ENCODE assay signal across 24 cellular contexts in the genomic region with DNA sequence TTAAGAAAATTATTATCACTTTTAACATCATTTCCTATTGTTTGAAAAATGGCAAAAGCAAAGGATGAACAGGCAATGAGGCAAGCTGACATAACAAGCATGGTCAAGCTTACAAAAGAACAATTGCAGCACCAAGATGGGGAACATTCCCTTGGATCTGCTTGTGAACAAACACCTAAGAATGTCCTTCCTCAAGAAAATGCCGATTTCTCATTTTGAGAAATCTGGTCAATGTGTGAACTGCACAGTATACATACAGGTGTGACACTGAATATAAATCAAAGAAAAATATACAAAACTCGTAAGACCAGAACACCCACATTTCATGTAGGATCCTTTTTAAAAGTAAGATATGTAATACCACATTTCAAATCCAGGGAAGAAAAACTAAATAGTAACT. TPM values are rescaled to one million over a fixed set of nuclear protein-coding genes. Genes with fewer than 3 reads are reported as not detected.
DNase-seq lines count a peak whose midpoint lies in the region; ATAC-seq, FAIRE-seq and TF ChIP-seq lines count a peak whose summit lies in the region.
"Had no signal": no experiment of that assay in that cellular context is flagged by ENCODE, and none has a peak within 500 bp of the region (broad histone marks: within the 10 kb centered on the region; RNA-seq: fewer than 3 reads in every experiment).

No MANE protein-coding gene starts in this region.

- H3K9me1 ChIP-seq in K562 (ENCODE audit: control insufficient read depth, insufficient read depth, low read length): no peaks in the 10 kb centered on the region

- H3K9me3 ChIP-seq in K562 (replicated peaks; ENCODE audit: control insufficient read depth, insufficient read depth, low read depth, low read length) (no peaks in the 10 kb centered on the region), suprapubic skin (no peaks in the 10 kb centered on the region)
- H3K9me3 ChIP-seq: heart left ventricle, sigmoid colon, transverse colon had no signal

- CTCF ChIA-PET in K562 (lab: Yijun Ruan, JAX; ENCODE audit: low intra/inter-chr PET ratio): no interaction called here

- H3K27me3 Mint-ChIP-seq in activated T-cell treated with anti-CD3 and anti-CD28 coated beads, Interleukin-2, amount 50 U/mL, for 24 hours: no peaks in the 10 kb centered on the region
- H3K27me3 Mint-ChIP-seq: CD4-positive, CD25-positive, alpha-beta regulatory T cell; central memory CD8-positive, alpha-beta T cell had no signal

- H2AFZ ChIP-seq in K562 (ENCODE audit: low read depth, low read length): no peak overlapping the region

- no peak overlapping the region for H3K9ac ChIP-seq in K562 (ENCODE audit: insufficient read depth in 1 of 2, low read depth in 2 of 2, low read length in 2 of 2)

- H3K4me2 ChIP-seq in K562 (ENCODE audit: insufficient read depth, low read length): no peak overlapping the region

- peaks cover 6% of the 10 kb centered on the region for H3K36me3 Mint-ChIP-seq in activated T-cell treated with anti-CD3 and anti-CD28 coated beads, Interleukin-2, amount 50 U/mL, for 24 hours (ENCODE audit: low read depth)

- H3K27me3 ChIP-seq in K562 (ENCODE audit: control insufficient read depth in 2 of 2, insufficient read depth in 2 of 2, low read length in 2 of 2) (no peaks in the 10 kb centered on the region), suprapubic skin (no peaks in the 10 kb centered on the region)
- H3K27me3 ChIP-seq: heart left ventricle, sigmoid colon, transverse colon had no signal

- BruUV-seq in K562 (replicated peaks; lab: Mats Ljungman, UMichigan): no TSS peak

- in situ Hi-C loops in K562 (cut with MboI): no loop called here

- no peak for ATAC-seq in K562
- no peak for ATAC-seq in Right ventricle myocardium superior (ENCODE audit: poor library complexity)
- ATAC-seq in activated CD4-positive, CD25-positive, alpha-beta regulatory T cell treated with anti-CD3 and anti-CD28 coated beads, Interleukin-2, amount 50 U/mL, for 24 hours: no peak
- ATAC-seq: heart left ventricle had no signal

- H3K27ac ChIP-seq in K562 (ENCODE audit: extremely low read depth, low read depth, low read length): no peak overlapping the region
- H3K27ac ChIP-seq in suprapubic skin: peak overlapping the region; percentile 24
- H3K27ac ChIP-seq: 22Rv1, transverse colon had no signal

- TF ChIP-seq CTCF in K562 (IDR thresholded peaks at IDR 0.05 in 2 of 3, conservative IDR thresholded peaks at IDR 0.05 in 1 of 3; ENCODE audit: insufficient read depth in 2 of 3, low read depth in 1 of 3, low read length in 3 of 3) (no peak), fibroblast of the aortic adventitia (IDR thresholded peaks at IDR 0.05; ENCODE audit: insufficient read depth, low read length) (no peak), suprapubic skin (IDR thresholded peaks at IDR 0.05) (no peak)

- POLR2A ChIA-PET in K562 (lab: Yijun Ruan, JAX): interaction anchor here (1.1 kb wide), 1 partner anchor 14 kb away, joined by 3 read pairs; no protein-coding TSS in a partner anchor

- 0 out of 3 replicates have a peak, but pooled peaks cover 2% of the 10 kb centered on the region for H3K36me3 ChIP-seq in K562 (ENCODE audit: control insufficient read depth, insufficient read depth, low read length)
- no peaks in the 10 kb centered on the region for H3K36me3 ChIP-seq in suprapubic skin
- H3K36me3 ChIP-seq: sigmoid colon, transverse colon had no signal

- H3K4me3 ChIP-seq in K562 (no peak overlapping the region), fibroblast of the aortic adventitia (ENCODE audit: low read depth, low read length) (no peak overlapping the region), suprapubic skin (no peak overlapping the region)
- H3K4me3 ChIP-seq: heart left ventricle, sigmoid colon, transverse colon had no signal

- H3K4me3 Mint-ChIP-seq in activated T-cell treated with anti-CD3 and anti-CD28 coated beads, Interleukin-2, amount 50 U/mL, for 24 hours: no peak overlapping the region
- H3K4me3 Mint-ChIP-seq: CD4-positive, CD25-positive, alpha-beta regulatory T cell; central memory CD8-positive, alpha-beta T cell; endodermal cell; mesothelial cell of epicardium; T-helper 1 cell treated with Interleukin-12 subunit alpha and Interleukin-12 subunit beta and Interleukin-4 antibody, amounts not matched to agents 30 μg/mL and 1 μg/mL, for 36 hours had no signal

- H3K9me3 Mint-ChIP-seq in activated T-cell treated with anti-CD3 and anti-CD28 coated beads, Interleukin-2, amount 50 U/mL, for 24 hours: no peaks in the 10 kb centered on the region
- H3K9me3 Mint-ChIP-seq: CD4-positive, CD25-positive, alpha-beta regulatory T cell; central memory CD8-positive, alpha-beta T cell; endodermal cell; mesothelial cell of epicardium; T-helper 1 cell treated with Interleukin-12 subunit alpha and Interleukin-12 subunit beta and Interleukin-4 antibody, amounts not matched to agents 30 μg/mL and 1 μg/mL, for 36 hours had no signal

- no peaks in the 10 kb centered on the region for H4K20me1 ChIP-seq in K562 (replicated peaks; ENCODE audit: control insufficient read depth, insufficient read depth, low read length)

- FAIRE-seq in K562 (lab: Jason Lieb, UNC): peak; percentile 23

- TF ChIP-seq EP300 in K562 (IDR thresholded peaks at IDR 0.05; ENCODE audit: low read length) (no peak), suprapubic skin (IDR thresholded peaks at IDR 0.05) (no peak)

- no peaks in the 10 kb centered on the region for H3K79me2 ChIP-seq in K562 (ENCODE audit: control insufficient read depth, insufficient read depth, low read length)

- no peak for DNase-seq in activated T-cell treated with anti-CD3 and anti-CD28 coated beads, Interleukin-2, amount 50 U/mL, for 24 hours
- no peak for DNase-seq in activated T-cell treated with anti-CD3 and anti-CD28 coated beads, Interleukin-2, amount 50 U/mL, for 1 hour
- DNase-seq in K562 (ENCODE audit: extremely low read depth in 1 of 4, low spot score in 3 of 4) (no peak), fibroblast of the aortic adventitia (ENCODE audit: low read depth) (peak; percentile 55), suprapubic skin (ENCODE audit: low spot score in 2 of 2) (no peak), NCI-H2227 (lab: John Stamatoyannopoulos, UW; ENCODE audit: unreplicated experiment) (no peak), Right ventricle myocardium superior (no peak)
- DNase-seq: activated CD4-positive, CD25-positive, alpha-beta regulatory T cell treated with anti-CD3 and anti-CD28 coated beads, Interleukin-2, amount 50 U/mL, for 72 hours; activated CD8-positive, alpha-beta memory T cell treated with anti-CD3 and anti-CD28 coated beads, Interleukin-2, amount 50 U/mL, for 48 hours; activated naive CD4-positive, alpha-beta T cell treated with anti-CD3 and anti-CD28 coated beads, Interleukin-2, amount 50 U/mL, for 16 hours; CD4-positive, CD25-positive, alpha-beta regulatory T cell; DMS79 treated with DMSO at 0.1 percent for 48 hours; endodermal cell; H7; heart left ventricle; NCI-H2081 treated with DMSO at 0.1 percent for 48 hours; sigmoid colon; stimulated activated CD4-positive, alpha-beta T cell treated with anti-CD3 and anti-CD28 coated beads, Interleukin-4, amount 100 ng/mL, for 24 hours; transverse colon had no signal

- no peak for TF ChIP-seq RAD21 in K562 (CRISPR knock-in tag; conservative IDR thresholded peaks at IDR 0.05 in 1 of 2, IDR thresholded peaks at IDR 0.05 in 1 of 2)

- intact Hi-C loops in K562 (cut with micrococcal nuclease) (no loop called here), Right ventricle myocardium superior (cut with DNase I) (no loop called here)

- peaks cover 22% of the 10 kb centered on the region for H3K4me1 Mint-ChIP-seq in activated T-cell treated with anti-CD3 and anti-CD28 coated beads, Interleukin-2, amount 50 U/mL, for 24 hours (ENCODE audit: low read depth)
- H3K4me1 Mint-ChIP-seq: central memory CD8-positive, alpha-beta T cell; endodermal cell had no signal

- peak overlapping the region; percentile 52 for H3K27ac Mint-ChIP-seq in activated T-cell treated with anti-CD3 and anti-CD28 coated beads, Interleukin-2, amount 50 U/mL, for 24 hours
- H3K27ac Mint-ChIP-seq: CD4-positive, CD25-positive, alpha-beta regulatory T cell; endodermal cell; mesothelial cell of epicardium; T-helper 1 cell treated with Interleukin-12 subunit alpha and Interleukin-12 subunit beta and Interleukin-4 antibody, amounts not matched to agents 30 μg/mL and 1 μg/mL, for 36 hours had no signal

- WGBS in K562 (ENCODE audit: insufficient coverage, low coverage, missing lambda C conversion rate): 85% methylated on average over 2 of the region's 2 CpGs
- WGBS in suprapubic skin: 77% methylated on average over 2 of the region's 2 CpGs

- 0 out of 5 replicates have a peak, but pooled peaks cover 0 to 4% of the 10 kb centered on the region in 2 experiments for H3K4me1 ChIP-seq in K562 (replicated peaks in 1 of 2; ENCODE audit: control insufficient read depth in 2 of 2, insufficient read depth in 2 of 2, low read length in 2 of 2)
- H3K4me1 ChIP-seq in suprapubic skin: peaks cover 3% of the 10 kb centered on the region

- TF ChIP-seq POLR2A in K562 (conservative IDR thresholded peaks at IDR 0.05) (no peak), suprapubic skin (IDR thresholded peaks at IDR 0.05) (no peak)

RNA-seq across cellular contexts. Expression of gene LRRFIP2, which starts 58.9 kb away (rescaled TPM):
- total RNA-seq in K562 (2011; cell fraction: chromatin; rRNA removed; ENCODE audit: low replicate concordance): 55.1 and 138 TPM in 2 replicates
- total RNA-seq in K562 (2011; cell fraction: nucleolus; rRNA removed): 36.5 and 52.5 TPM in 2 replicates
- total RNA-seq in K562 (2011; cell fraction: nucleoplasm; rRNA removed): 96.8 and 146 TPM in 2 replicates
- total RNA-seq in K562 (2014; rRNA removed) (44.9 and 53.9 TPM in 2 replicates), K562 (2014; rRNA removed; fragmentation: Illumina TruSeq; extraction: Trizol) (46.2 and 55.4 TPM in 2 replicates), K562 (2015; rRNA removed; fragmentation: Illumina TruSeq; extraction: Trizol) (46.0 and 49.4 TPM in 2 replicates), K562 (2021) (41.6 and 46.6 TPM in 2 replicates), fibroblast of the aortic adventitia (ENCODE audit: low replicate concordance) (46.8 and 144 TPM in 2 replicates), suprapubic skin (100 to 1,000 TPM in 1 of 4 donors, 10 to 100 TPM in 3; 59.0 to 122 (median 72.5) TPM), Right ventricle myocardium superior (150 TPM)
- polyA plus RNA-seq in K562 (2011; rRNA removed) (24.4 and 37.0 TPM in 2 replicates), K562 (2014; fragmentation: Illumina TruSeq; extraction: Trizol) (38.4 and 42.7 TPM in 2 replicates), K562 (2014; fragmentation: Nextera tagmentation; extraction: Ambion mirVana) (10 to 100 TPM in 1 of 2 experiments, 1 to 10 TPM in 1; 9.9 to 11.2 TPM), K562 (2014; rRNA removed) (40.7 and 46.6 TPM in 2 replicates)
- 13.0 and 14.1 TPM in 2 replicates for polyA plus RNA-seq in K562 (2011; cell fraction: cytosol; rRNA removed)
- 26.0 and 26.4 TPM in 2 replicates for polyA plus RNA-seq in K562 (2011; cell fraction: nucleus; rRNA removed)
- 31.2 and 44.6 TPM in 2 replicates for polyA plus RNA-seq in K562 (2012)
- polyA minus RNA-seq in K562 (2011; rRNA and poly(A)+ RNA removed): 50.0 and 53.0 TPM in 2 replicates
- polyA minus RNA-seq in K562 (2011; cell fraction: cytosol; rRNA and poly(A)+ RNA removed): 15.2 and 17.1 TPM in 2 replicates
- polyA minus RNA-seq in K562 (2011; cell fraction: nucleus; rRNA and poly(A)+ RNA removed): 58.3 and 84.4 TPM in 2 replicates
